Comparison of ENCODE assay signal across 34 cellular contexts in genomic region chr16:30961384-30961783, GRCh38.
"Had no signal": no experiment of that assay in that cellular context is flagged by ENCODE, and none has a peak within 500 bp of the region (broad histone marks: within the 10 kb centered on the region; RNA-seq: fewer than 3 reads in every experiment).

No MANE protein-coding gene starts in this region.

- H3K27ac ChIP-seq: adrenal gland, body of pancreas, esophagus muscularis mucosa, foreskin keratinocyte, gastrocnemius medialis, heart left ventricle, WERI-Rb-1 had no signal

- H3K9me3 ChIP-seq: adrenal gland, body of pancreas, esophagus muscularis mucosa, gastrocnemius medialis, heart left ventricle had no signal

- H3K4me3 ChIP-seq: adrenal gland, body of pancreas, esophagus muscularis mucosa, gastrocnemius medialis, heart left ventricle had no signal

- H3K27ac Mint-ChIP-seq: activated B cell treated with CpG ODN at 0.5 μM for 24 hours; activated CD4-positive, alpha-beta memory T cell treated with anti-CD3 and anti-CD28 coated beads for 36 hours; activated CD4-positive, alpha-beta T cell treated with anti-CD3 and anti-CD28 coated beads, Interleukin-2, amount 10 ng/mL, durations not matched to agents 24 days and 14 days; activated CD8-positive, alpha-beta memory T cell treated with anti-CD3 and anti-CD28 coated beads, Interleukin-2, amount 10 ng/mL, durations not matched to agents 7 days and 5 days; activated CD8-positive, alpha-beta T cell treated with anti-CD3 and anti-CD28 coated beads, Interleukin-2, amount 10 ng/mL, durations not matched to agents 7 days and 5 days; activated naive CD4-positive, alpha-beta T cell treated with anti-CD3 and anti-CD28 coated beads for 36 hours; activated naive CD4-positive, alpha-beta T cell treated with anti-CD3 and anti-CD28 coated beads, Interleukin-2, amount 50 U/mL, for 24 hours; activated naive CD8-positive, alpha-beta T cell treated with anti-CD3 and anti-CD28 coated beads for 36 hours; activated naive CD8-positive, alpha-beta T cell treated with anti-CD3 and anti-CD28 coated beads, Interleukin-2, amount 50 U/mL, for 24 hours; activated T-cell treated with anti-CD3 and anti-CD28 coated beads, Interleukin-2, amount 50 U/mL, for 24 hours; activated T-cell treated with anti-CD3 and anti-CD28 coated beads, Interleukin-2, amount 50 U/mL, for 72 hours; activated T-helper 17 cell treated with anti-CD3 and anti-CD28 coated beads, Interleukin-2, amount 50 U/mL, for 72 hours; T-helper 2 cell treated with Interferon-gamma antibody and Interleukin-4, amounts not matched to agents 5 μg/mL and 100 μg/mL, for 36 hours had no signal

- H3K27me3 Mint-ChIP-seq: activated B cell treated with CpG ODN at 0.5 μM for 24 hours; activated CD4-positive, alpha-beta memory T cell treated with anti-CD3 and anti-CD28 coated beads for 36 hours; activated CD4-positive, alpha-beta T cell treated with anti-CD3 and anti-CD28 coated beads, Interleukin-2, amount 10 ng/mL, durations not matched to agents 24 days and 14 days; activated CD8-positive, alpha-beta memory T cell treated with anti-CD3 and anti-CD28 coated beads, Interleukin-2, amount 10 ng/mL, durations not matched to agents 7 days and 5 days; activated naive CD4-positive, alpha-beta T cell treated with anti-CD3 and anti-CD28 coated beads, Interleukin-2, amount 50 U/mL, for 24 hours; activated naive CD8-positive, alpha-beta T cell treated with anti-CD3 and anti-CD28 coated beads for 36 hours; activated naive CD8-positive, alpha-beta T cell treated with anti-CD3 and anti-CD28 coated beads, Interleukin-2, amount 50 U/mL, for 24 hours; activated T-cell treated with anti-CD3 and anti-CD28 coated beads, Interleukin-2, amount 50 U/mL, for 24 hours; activated T-helper 17 cell treated with anti-CD3 and anti-CD28 coated beads, Interleukin-2, amount 50 U/mL, for 72 hours; T-helper 17 cell had no signal

- H3K4me1 ChIP-seq: foreskin keratinocyte had no signal

- DNase-seq: activated B cell treated with CpG ODN at 0.5 μM for 24 hours; activated CD4-positive, alpha-beta memory T cell treated with anti-CD3 and anti-CD28 coated beads for 36 hours; activated CD4-positive, alpha-beta T cell treated with anti-CD3 and anti-CD28 coated beads, Interleukin-2, amount 10 ng/mL, durations not matched to agents 24 days and 14 days; activated CD8-positive, alpha-beta memory T cell treated with anti-CD3 and anti-CD28 coated beads, Interleukin-2, amount 10 ng/mL, durations not matched to agents 7 days and 5 days; activated CD8-positive, alpha-beta memory T cell treated with anti-CD3 and anti-CD28 coated beads, Interleukin-2, amount 50 U/mL, for 4 hours; activated CD8-positive, alpha-beta T cell treated with anti-CD3 and anti-CD28 coated beads, Interleukin-2, amount 10 ng/mL, durations not matched to agents 7 days and 5 days; activated effector memory CD4-positive, alpha-beta T cell treated with Interleukin-2 at 50 U/mL for 16 hours; activated gamma-delta T cell treated with Interleukin-2 at 50 U/mL for 16 hours; activated naive CD4-positive, alpha-beta T cell treated with anti-CD3 and anti-CD28 coated beads for 36 hours; activated naive CD8-positive, alpha-beta T cell treated with anti-CD3 and anti-CD28 coated beads for 36 hours; activated naive CD8-positive, alpha-beta T cell treated with anti-CD3 and anti-CD28 coated beads, Interleukin-2, amount 50 U/mL, for 24 hours; activated T-cell treated with anti-CD3 and anti-CD28 coated beads, Interleukin-2, amount 50 U/mL, for 24 hours; activated T-cell treated with anti-CD3 and anti-CD28 coated beads, Interleukin-2, amount 50 U/mL, for 72 hours; adrenal gland; amygdala; body of pancreas; caudate nucleus; cortex of kidney; dermis blood vessel endothelial cell; effector CD4-positive, alpha-beta T cell; erythroblast; foreskin keratinocyte; gastrocnemius medialis; glutamatergic neuron; heart left ventricle; T-helper 1 cell; T-helper 17 cell; T1000; WERI-Rb-1 had no signal

- H3K4me3 Mint-ChIP-seq: activated B cell treated with CpG ODN at 0.5 μM for 24 hours; activated CD4-positive, alpha-beta memory T cell treated with anti-CD3 and anti-CD28 coated beads for 36 hours; activated CD4-positive, alpha-beta T cell treated with anti-CD3 and anti-CD28 coated beads, Interleukin-2, amount 10 ng/mL, durations not matched to agents 24 days and 14 days; activated CD8-positive, alpha-beta memory T cell treated with anti-CD3 and anti-CD28 coated beads, Interleukin-2, amount 10 ng/mL, durations not matched to agents 7 days and 5 days; activated CD8-positive, alpha-beta T cell treated with anti-CD3 and anti-CD28 coated beads, Interleukin-2, amount 10 ng/mL, durations not matched to agents 7 days and 5 days; activated naive CD4-positive, alpha-beta T cell treated with anti-CD3 and anti-CD28 coated beads for 36 hours; activated naive CD4-positive, alpha-beta T cell treated with anti-CD3 and anti-CD28 coated beads, Interleukin-2, amount 50 U/mL, for 24 hours; activated naive CD8-positive, alpha-beta T cell treated with anti-CD3 and anti-CD28 coated beads for 36 hours; activated naive CD8-positive, alpha-beta T cell treated with anti-CD3 and anti-CD28 coated beads, Interleukin-2, amount 50 U/mL, for 24 hours; activated T-cell treated with anti-CD3 and anti-CD28 coated beads, Interleukin-2, amount 50 U/mL, for 24 hours; activated T-cell treated with anti-CD3 and anti-CD28 coated beads, Interleukin-2, amount 50 U/mL, for 72 hours; activated T-helper 17 cell treated with anti-CD3 and anti-CD28 coated beads, Interleukin-2, amount 50 U/mL, for 72 hours; T-helper 17 cell; T-helper 2 cell treated with Interferon-gamma antibody and Interleukin-4, amounts not matched to agents 5 μg/mL and 100 μg/mL, for 36 hours had no signal

- H3K9me3 Mint-ChIP-seq: activated B cell treated with CpG ODN at 0.5 μM for 24 hours; activated CD4-positive, alpha-beta memory T cell treated with anti-CD3 and anti-CD28 coated beads for 36 hours; activated CD4-positive, alpha-beta T cell treated with anti-CD3 and anti-CD28 coated beads, Interleukin-2, amount 10 ng/mL, durations not matched to agents 24 days and 14 days; activated naive CD4-positive, alpha-beta T cell treated with anti-CD3 and anti-CD28 coated beads for 36 hours; activated naive CD4-positive, alpha-beta T cell treated with anti-CD3 and anti-CD28 coated beads, Interleukin-2, amount 50 U/mL, for 24 hours; activated naive CD8-positive, alpha-beta T cell treated with anti-CD3 and anti-CD28 coated beads for 36 hours; activated naive CD8-positive, alpha-beta T cell treated with anti-CD3 and anti-CD28 coated beads, Interleukin-2, amount 50 U/mL, for 24 hours; activated T-cell treated with anti-CD3 and anti-CD28 coated beads, Interleukin-2, amount 50 U/mL, for 24 hours; activated T-cell treated with anti-CD3 and anti-CD28 coated beads, Interleukin-2, amount 50 U/mL, for 72 hours; activated T-helper 17 cell treated with anti-CD3 and anti-CD28 coated beads, Interleukin-2, amount 50 U/mL, for 72 hours; T-helper 2 cell treated with Interferon-gamma antibody and Interleukin-4, amounts not matched to agents 5 μg/mL and 100 μg/mL, for 36 hours had no signal

- H3K27me3 ChIP-seq: adrenal gland, body of pancreas, esophagus muscularis mucosa, foreskin keratinocyte, gastrocnemius medialis, heart left ventricle had no signal

- ATAC-seq: activated CD4-positive, CD25-positive, alpha-beta regulatory T cell treated with anti-CD3 and anti-CD28 coated beads, Interleukin-2, amount 50 U/mL, for 24 hours; activated CD8-positive, alpha-beta memory T cell treated with anti-CD3 and anti-CD28 coated beads, Interleukin-2, amount 10 ng/mL, durations not matched to agents 7 days and 5 days; activated CD8-positive, alpha-beta T cell treated with anti-CD3 and anti-CD28 coated beads, Interleukin-2, amount 10 ng/mL, durations not matched to agents 7 days and 5 days; activated naive CD8-positive, alpha-beta T cell treated with anti-CD3 and anti-CD28 coated beads, Interleukin-2, amount 50 U/mL, for 24 hours; activated T-cell treated with anti-CD3 and anti-CD28 coated beads, Interleukin-2, amount 50 U/mL, for 72 hours; activated T-helper 17 cell treated with anti-CD3 and anti-CD28 coated beads, Interleukin-2, amount 50 U/mL, for 72 hours; body of pancreas; foreskin keratinocyte; gastrocnemius medialis; heart left ventricle; T-helper 17 cell had no signal
